In the genomic region with DNA sequence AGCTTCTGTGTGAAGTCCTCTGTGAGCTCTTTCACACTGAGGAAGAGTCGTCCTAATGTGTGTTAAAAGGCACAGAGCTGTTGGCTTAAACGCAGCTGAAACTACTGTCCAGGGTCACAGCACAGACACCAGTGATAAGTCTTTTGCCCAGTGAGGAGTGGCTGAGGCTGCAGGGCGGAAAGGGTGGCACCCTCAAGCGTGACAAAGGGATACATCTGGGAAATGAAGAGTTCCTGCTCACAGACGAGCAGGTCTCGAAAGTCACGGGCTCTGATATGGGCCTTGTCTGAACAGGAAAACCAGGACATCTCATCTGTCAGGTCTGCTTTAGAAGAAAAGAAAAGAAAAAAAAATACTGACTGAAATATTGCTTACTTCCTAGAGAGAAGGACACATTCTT, we compare ENCODE assay signal across 1 cellular context.
TF ChIP-seq lines count a peak whose summit lies in the region.

No MANE protein-coding gene starts in this region.

TF ChIP-seq in H1, 55 proteins besides CTCF, POLR2A, EP300 and RAD21:
- TF ChIP-seq BRCA1 (IDR thresholded peaks at IDR 0.05; ENCODE audit: low read depth, low read length), result no peak
- TF ChIP-seq YY1 (IDR thresholded peaks at IDR 0.05; ENCODE audit: low read depth, low read length), result no peak
- no peak for TF ChIP-seq CBX5 (IDR thresholded peaks at IDR 0.05; ENCODE audit: low read depth, low read length)
- no peak for TF ChIP-seq ZNF274 (IDR thresholded peaks at IDR 0.05; ENCODE audit: borderline replicate concordance, extremely low read depth, low read length)
- TF ChIP-seq BCL11A (IDR thresholded peaks at IDR 0.05; ENCODE audit: low read depth in 2 of 2, low read length in 2 of 2), result no peak
- no peak for TF ChIP-seq RFX5 (IDR thresholded peaks at IDR 0.05; ENCODE audit: borderline replicate concordance, low read depth, low read length)
- no peak for TF ChIP-seq SAP30 (IDR thresholded peaks at IDR 0.05; ENCODE audit: insufficient read depth, insufficient replicate concordance, low read length)
- TF ChIP-seq KDM4A (IDR thresholded peaks at IDR 0.05; ENCODE audit: low read depth, low read length, severe bottlenecking), result no peak
- no peak for TF ChIP-seq CTBP2 (IDR thresholded peaks at IDR 0.05; ENCODE audit: borderline replicate concordance, insufficient read depth, insufficient read length, low read length)
- no peak for TF ChIP-seq PHF8 (conservative IDR thresholded peaks at IDR 0.05; ENCODE audit: low read depth, low read length)
